1 cellular context compared by ENCODE assay signal in the genomic region with DNA sequence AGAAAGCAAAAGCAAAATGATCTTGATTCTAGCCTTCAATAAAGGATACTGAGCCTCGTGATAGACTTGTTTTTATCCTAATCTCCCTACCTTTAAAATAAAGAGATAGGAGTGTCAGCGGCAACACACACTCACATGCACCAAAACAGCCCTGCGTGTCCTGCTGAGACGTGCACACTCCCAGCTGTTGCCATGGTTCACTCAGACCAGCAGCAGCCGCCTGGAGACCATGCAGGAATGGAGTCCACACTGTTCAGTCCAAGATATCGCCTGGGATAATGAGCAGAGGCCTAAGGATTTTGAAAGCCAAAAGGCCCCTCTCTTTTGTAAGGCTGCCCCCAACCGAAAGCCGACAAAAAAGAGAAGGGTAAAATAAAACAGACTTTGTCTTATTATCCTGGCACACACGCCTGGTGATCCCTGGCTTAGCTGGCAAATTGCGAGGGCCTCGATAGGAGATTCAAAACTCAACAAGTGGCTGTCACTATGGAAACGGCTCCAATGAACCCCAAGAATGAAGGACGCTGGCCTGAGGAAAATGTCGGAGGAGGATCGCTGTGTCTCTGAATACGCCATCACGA.
TF ChIP-seq lines count a peak whose summit lies in the region.

No MANE protein-coding gene starts in this region.

TF ChIP-seq in GM23338, 12 proteins besides CTCF, POLR2A, EP300 and RAD21:
- TF ChIP-seq CREB1 (CRISPR knock-in tag; IDR thresholded peaks at IDR 0.05; ENCODE audit: low read depth) (no peak), STAT1 (IDR thresholded peaks at IDR 0.05; ENCODE audit: unreplicated experiment) (no peak), POLR2AphosphoS5 (IDR thresholded peaks at IDR 0.05; ENCODE audit: low read depth) (no peak), NANOG (IDR thresholded peaks at IDR 0.05; ENCODE audit: borderline replicate concordance) (no peak), ZNF114 (CRISPR knock-in tag; IDR thresholded peaks at IDR 0.05) (no peak)
- TF ChIP-seq, protein P1, sequence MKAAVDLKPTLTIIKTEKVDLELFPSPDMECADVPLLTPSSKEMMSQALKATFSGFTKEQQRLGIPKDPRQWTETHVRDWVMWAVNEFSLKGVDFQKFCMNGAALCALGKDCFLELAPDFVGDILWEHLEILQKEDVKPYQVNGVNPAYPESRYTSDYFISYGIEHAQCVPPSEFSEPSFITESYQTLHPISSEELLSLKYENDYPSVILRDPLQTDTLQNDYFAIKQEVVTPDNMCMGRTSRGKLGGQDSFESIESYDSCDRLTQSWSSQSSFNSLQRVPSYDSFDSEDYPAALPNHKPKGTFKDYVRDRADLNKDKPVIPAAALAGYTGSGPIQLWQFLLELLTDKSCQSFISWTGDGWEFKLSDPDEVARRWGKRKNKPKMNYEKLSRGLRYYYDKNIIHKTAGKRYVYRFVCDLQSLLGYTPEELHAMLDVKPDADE (IDR thresholded peaks at IDR 0.05) = no peak
- TF ChIP-seq, protein P2, sequence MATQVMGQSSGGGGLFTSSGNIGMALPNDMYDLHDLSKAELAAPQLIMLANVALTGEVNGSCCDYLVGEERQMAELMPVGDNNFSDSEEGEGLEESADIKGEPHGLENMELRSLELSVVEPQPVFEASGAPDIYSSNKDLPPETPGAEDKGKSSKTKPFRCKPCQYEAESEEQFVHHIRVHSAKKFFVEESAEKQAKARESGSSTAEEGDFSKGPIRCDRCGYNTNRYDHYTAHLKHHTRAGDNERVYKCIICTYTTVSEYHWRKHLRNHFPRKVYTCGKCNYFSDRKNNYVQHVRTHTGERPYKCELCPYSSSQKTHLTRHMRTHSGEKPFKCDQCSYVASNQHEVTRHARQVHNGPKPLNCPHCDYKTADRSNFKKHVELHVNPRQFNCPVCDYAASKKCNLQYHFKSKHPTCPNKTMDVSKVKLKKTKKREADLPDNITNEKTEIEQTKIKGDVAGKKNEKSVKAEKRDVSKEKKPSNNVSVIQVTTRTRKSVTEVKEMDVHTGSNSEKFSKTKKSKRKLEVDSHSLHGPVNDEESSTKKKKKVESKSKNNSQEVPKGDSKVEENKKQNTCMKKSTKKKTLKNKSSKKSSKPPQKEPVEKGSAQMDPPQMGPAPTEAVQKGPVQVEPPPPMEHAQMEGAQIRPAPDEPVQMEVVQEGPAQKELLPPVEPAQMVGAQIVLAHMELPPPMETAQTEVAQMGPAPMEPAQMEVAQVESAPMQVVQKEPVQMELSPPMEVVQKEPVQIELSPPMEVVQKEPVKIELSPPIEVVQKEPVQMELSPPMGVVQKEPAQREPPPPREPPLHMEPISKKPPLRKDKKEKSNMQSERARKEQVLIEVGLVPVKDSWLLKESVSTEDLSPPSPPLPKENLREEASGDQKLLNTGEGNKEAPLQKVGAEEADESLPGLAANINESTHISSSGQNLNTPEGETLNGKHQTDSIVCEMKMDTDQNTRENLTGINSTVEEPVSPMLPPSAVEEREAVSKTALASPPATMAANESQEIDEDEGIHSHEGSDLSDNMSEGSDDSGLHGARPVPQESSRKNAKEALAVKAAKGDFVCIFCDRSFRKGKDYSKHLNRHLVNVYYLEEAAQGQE (IDR thresholded peaks at IDR 0.05; ENCODE audit: unreplicated experiment) = no peak
- TF ChIP-seq, protein P3, sequence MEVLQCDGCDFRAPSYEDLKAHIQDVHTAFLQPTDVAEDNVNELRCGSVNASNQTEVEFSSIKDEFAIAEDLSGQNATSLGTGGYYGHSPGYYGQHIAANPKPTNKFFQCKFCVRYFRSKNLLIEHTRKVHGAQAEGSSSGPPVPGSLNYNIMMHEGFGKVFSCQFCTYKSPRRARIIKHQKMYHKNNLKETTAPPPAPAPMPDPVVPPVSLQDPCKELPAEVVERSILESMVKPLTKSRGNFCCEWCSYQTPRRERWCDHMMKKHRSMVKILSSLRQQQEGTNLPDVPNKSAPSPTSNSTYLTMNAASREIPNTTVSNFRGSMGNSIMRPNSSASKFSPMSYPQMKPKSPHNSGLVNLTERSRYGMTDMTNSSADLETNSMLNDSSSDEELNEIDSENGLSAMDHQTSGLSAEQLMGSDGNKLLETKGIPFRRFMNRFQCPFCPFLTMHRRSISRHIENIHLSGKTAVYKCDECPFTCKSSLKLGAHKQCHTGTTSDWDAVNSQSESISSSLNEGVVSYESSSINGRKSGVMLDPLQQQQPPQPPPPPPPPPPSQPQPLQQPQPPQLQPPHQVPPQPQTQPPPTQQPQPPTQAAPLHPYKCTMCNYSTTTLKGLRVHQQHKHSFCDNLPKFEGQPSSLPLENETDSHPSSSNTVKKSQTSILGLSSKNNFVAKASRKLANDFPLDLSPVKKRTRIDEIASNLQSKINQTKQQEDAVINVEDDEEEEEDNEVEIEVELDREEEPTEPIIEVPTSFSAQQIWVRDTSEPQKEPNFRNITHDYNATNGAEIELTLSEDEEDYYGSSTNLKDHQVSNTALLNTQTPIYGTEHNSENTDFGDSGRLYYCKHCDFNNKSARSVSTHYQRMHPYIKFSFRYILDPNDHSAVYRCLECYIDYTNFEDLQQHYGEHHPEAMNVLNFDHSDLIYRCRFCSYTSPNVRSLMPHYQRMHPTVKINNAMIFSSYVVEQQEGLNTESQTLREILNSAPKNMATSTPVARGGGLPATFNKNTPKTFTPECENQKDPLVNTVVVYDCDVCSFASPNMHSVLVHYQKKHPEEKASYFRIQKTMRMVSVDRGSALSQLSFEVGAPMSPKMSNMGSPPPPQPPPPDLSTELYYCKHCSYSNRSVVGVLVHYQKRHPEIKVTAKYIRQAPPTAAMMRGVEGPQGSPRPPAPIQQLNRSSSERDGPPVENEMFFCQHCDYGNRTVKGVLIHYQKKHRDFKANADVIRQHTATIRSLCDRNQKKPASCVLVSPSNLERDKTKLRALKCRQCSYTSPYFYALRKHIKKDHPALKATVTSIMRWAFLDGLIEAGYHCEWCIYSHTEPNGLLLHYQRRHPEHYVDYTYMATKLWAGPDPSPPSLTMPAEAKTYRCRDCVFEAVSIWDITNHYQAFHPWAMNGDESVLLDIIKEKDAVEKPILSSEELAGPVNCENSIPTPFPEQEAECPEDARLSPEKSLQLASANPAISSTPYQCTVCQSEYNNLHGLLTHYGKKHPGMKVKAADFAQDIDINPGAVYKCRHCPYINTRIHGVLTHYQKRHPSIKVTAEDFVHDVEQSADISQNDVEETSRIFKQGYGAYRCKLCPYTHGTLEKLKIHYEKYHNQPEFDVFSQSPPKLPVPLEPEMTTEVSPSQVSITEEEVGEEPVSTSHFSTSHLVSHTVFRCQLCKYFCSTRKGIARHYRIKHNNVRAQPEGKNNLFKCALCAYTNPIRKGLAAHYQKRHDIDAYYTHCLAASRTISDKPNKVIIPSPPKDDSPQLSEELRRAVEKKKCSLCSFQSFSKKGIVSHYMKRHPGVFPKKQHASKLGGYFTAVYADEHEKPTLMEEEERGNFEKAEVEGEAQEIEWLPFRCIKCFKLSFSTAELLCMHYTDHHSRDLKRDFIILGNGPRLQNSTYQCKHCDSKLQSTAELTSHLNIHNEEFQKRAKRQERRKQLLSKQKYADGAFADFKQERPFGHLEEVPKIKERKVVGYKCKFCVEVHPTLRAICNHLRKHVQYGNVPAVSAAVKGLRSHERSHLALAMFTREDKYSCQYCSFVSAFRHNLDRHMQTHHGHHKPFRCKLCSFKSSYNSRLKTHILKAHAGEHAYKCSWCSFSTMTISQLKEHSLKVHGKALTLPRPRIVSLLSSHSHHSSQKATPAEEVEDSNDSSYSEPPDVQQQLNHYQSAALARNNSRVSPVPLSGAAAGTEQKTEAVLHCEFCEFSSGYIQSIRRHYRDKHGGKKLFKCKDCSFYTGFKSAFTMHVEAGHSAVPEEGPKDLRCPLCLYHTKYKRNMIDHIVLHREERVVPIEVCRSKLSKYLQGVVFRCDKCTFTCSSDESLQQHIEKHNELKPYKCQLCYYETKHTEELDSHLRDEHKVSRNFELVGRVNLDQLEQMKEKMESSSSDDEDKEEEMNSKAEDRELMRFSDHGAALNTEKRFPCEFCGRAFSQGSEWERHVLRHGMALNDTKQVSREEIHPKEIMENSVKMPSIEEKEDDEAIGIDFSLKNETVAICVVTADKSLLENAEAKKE (CRISPR knock-in tag; IDR thresholded peaks at IDR 0.05) = no peak
TF ChIP-seq in GM23338: peak in this region for 0.
